ENCODE assay signal across 16 cellular contexts in the genomic region with DNA sequence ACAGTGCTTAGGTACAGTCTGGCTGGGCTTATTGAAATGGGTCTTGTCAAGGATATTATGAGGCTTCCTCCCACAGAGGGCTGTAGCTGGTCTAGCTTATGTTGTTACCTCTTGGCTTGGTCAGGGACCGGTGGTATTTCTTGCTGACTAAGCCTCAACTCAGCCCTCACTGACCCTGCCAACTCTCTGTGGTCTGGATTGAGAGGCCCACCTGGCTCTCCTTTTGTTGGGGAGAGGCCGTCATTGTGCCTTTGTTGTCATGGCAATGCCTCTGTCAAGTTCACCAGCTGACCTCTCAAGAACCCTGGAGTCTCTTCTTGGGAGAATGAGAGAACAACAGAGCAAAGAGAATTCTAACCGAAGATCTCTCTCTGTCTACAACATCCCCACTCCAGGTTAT.
DNase-seq lines count a peak whose midpoint lies in the region; ATAC-seq and TF ChIP-seq lines count a peak whose summit lies in the region.
"Had no signal": no experiment of that assay in that cellular context is flagged by ENCODE, and none has a peak within 500 bp of the region (broad histone marks: within the 10 kb centered on the region; RNA-seq: fewer than 3 reads in every experiment).

No MANE protein-coding gene starts in this region.

- no peaks in the 10 kb centered on the region for H3K36me3 ChIP-seq in CD8-positive, alpha-beta T cell (ENCODE audit: insufficient read depth, low read length)
- H3K36me3 ChIP-seq: BLaER1 treated with 17β-estradiol and CSF1 and Interleukin-3, amounts not matched to agents 10 nM and 100 nM; prostate gland; thoracic aorta had no signal

- H3K4me1 Mint-ChIP-seq in CD8-positive, alpha-beta T cell (ENCODE audit: low read depth) = no peaks in the 10 kb centered on the region
- no peaks in the 10 kb centered on the region for H3K4me1 Mint-ChIP-seq in activated CD4-positive, alpha-beta memory T cell treated with anti-CD3 and anti-CD28 coated beads, Interleukin-2, amount 10 ng/mL, durations not matched to agents 7 days and 5 days

- POLR2A ChIA-PET in CD8-positive, alpha-beta T cell (lab: Charles Lee) = no interaction called here
- POLR2A ChIA-PET in activated CD4-positive, alpha-beta memory T cell treated with anti-CD3 and anti-CD28 coated beads, Interleukin-2, amount 10 ng/mL, durations not matched to agents 7 days and 5 days (lab: Charles Lee) = no interaction called here

- H3K27ac ChIP-seq in CD8-positive, alpha-beta T cell (ENCODE audit: low read depth, low read length) = no peak overlapping the region
- H3K27ac ChIP-seq: BLaER1 treated with 17β-estradiol and CSF1 and Interleukin-3, amounts not matched to agents 10 nM and 100 nM; heart right ventricle; prostate gland; thoracic aorta had no signal

- no peaks in the 10 kb centered on the region for H3K9me3 ChIP-seq in CD8-positive, alpha-beta T cell (ENCODE audit: low read length)
- H3K9me3 ChIP-seq: BLaER1 treated with 17β-estradiol and CSF1 and Interleukin-3, amounts not matched to agents 10 nM and 100 nM; heart right ventricle; prostate gland; thoracic aorta had no signal

- H3K9me3 Mint-ChIP-seq in CD8-positive, alpha-beta T cell = no peaks in the 10 kb centered on the region
- H3K9me3 Mint-ChIP-seq in activated CD4-positive, alpha-beta memory T cell treated with anti-CD3 and anti-CD28 coated beads, Interleukin-2, amount 10 ng/mL, durations not matched to agents 7 days and 5 days = no peaks in the 10 kb centered on the region
- H3K9me3 Mint-ChIP-seq: activated CD8-positive, alpha-beta T cell treated with anti-CD3 and anti-CD28 coated beads for 36 hours; activated naive CD4-positive, alpha-beta T cell treated with anti-CD3 and anti-CD28 coated beads, Interleukin-2, amount 50 U/mL, for 72 hours; T-helper 1 cell treated with Interleukin-12 subunit alpha and Interleukin-12 subunit beta and Interleukin-4 antibody, amounts not matched to agents 30 μg/mL and 1 μg/mL, for 36 hours had no signal

- DNase-seq in AG08395 (ENCODE audit: low spot score) (peak; percentile 18), HCEC 1CT (peak; percentile 40), kidney tubule cell (ENCODE audit: low spot score) (peak; percentile 89), lower leg skin (ENCODE audit: low spot score in 2 of 2) (no peak), Ammon's horn (ENCODE audit: low spot score) (no peak)
- no peak for DNase-seq in CD8-positive, alpha-beta T cell
- DNase-seq in activated CD4-positive, alpha-beta memory T cell treated with anti-CD3 and anti-CD28 coated beads, Interleukin-2, amount 10 ng/mL, durations not matched to agents 7 days and 5 days = no peak
- DNase-seq: activated CD8-positive, alpha-beta T cell treated with anti-CD3 and anti-CD28 coated beads for 36 hours; heart right ventricle had no signal

- H3K4me3 ChIP-seq in CD8-positive, alpha-beta T cell (ENCODE audit: low read depth, low read length) = no peak overlapping the region
- H3K4me3 ChIP-seq in lower leg skin (ENCODE audit: low read depth, poor library complexity, severe bottlenecking) = no peak overlapping the region
- H3K4me3 ChIP-seq: BLaER1 treated with 17β-estradiol and CSF1 and Interleukin-3, amounts not matched to agents 10 nM and 100 nM; heart right ventricle; prostate gland; thoracic aorta had no signal

- no peak for TF ChIP-seq POLR2A in lower leg skin (IDR thresholded peaks at IDR 0.05)

- ATAC-seq in SK-N-SH treated with all-trans-retinoic acid at 6 μM for 48 hours = peak; percentile 64
- no peak for ATAC-seq in CD8-positive, alpha-beta T cell
- ATAC-seq: activated CD8-positive, alpha-beta T cell treated with anti-CD3 and anti-CD28 coated beads for 36 hours; activated naive CD4-positive, alpha-beta T cell treated with anti-CD3 and anti-CD28 coated beads, Interleukin-2, amount 50 U/mL, for 72 hours; HCT116 had no signal

- no peaks in the 10 kb centered on the region for H3K27me3 Mint-ChIP-seq in CD8-positive, alpha-beta T cell (ENCODE audit: low read depth)
- no peaks in the 10 kb centered on the region for H3K27me3 Mint-ChIP-seq in activated CD4-positive, alpha-beta memory T cell treated with anti-CD3 and anti-CD28 coated beads, Interleukin-2, amount 10 ng/mL, durations not matched to agents 7 days and 5 days
- H3K27me3 Mint-ChIP-seq: activated CD8-positive, alpha-beta T cell treated with anti-CD3 and anti-CD28 coated beads for 36 hours had no signal

- no peak overlapping the region for H3K27ac Mint-ChIP-seq in CD8-positive, alpha-beta T cell
- no peak overlapping the region for H3K27ac Mint-ChIP-seq in activated CD4-positive, alpha-beta memory T cell treated with anti-CD3 and anti-CD28 coated beads, Interleukin-2, amount 10 ng/mL, durations not matched to agents 7 days and 5 days
- H3K27ac Mint-ChIP-seq: activated CD8-positive, alpha-beta T cell treated with anti-CD3 and anti-CD28 coated beads for 36 hours; activated naive CD4-positive, alpha-beta T cell treated with anti-CD3 and anti-CD28 coated beads, Interleukin-2, amount 50 U/mL, for 72 hours; T-helper 1 cell treated with Interleukin-12 subunit alpha and Interleukin-12 subunit beta and Interleukin-4 antibody, amounts not matched to agents 30 μg/mL and 1 μg/mL, for 36 hours had no signal

- intact Hi-C loops in CD8-positive, alpha-beta T cell (cut with DNase I, micrococcal nuclease) = no loop called here
- intact Hi-C loops in lower leg skin (cut with DNase I; ENCODE audit: low total_unique reads) = no loop called here

- TF ChIP-seq CTCF in CD8-positive, alpha-beta T cell (IDR thresholded peaks at IDR 0.05) = no peak
- TF ChIP-seq CTCF in lower leg skin (IDR thresholded peaks at IDR 0.05) = no peak

- no peak overlapping the region for H3K4me3 Mint-ChIP-seq in CD8-positive, alpha-beta T cell
- H3K4me3 Mint-ChIP-seq in activated CD4-positive, alpha-beta memory T cell treated with anti-CD3 and anti-CD28 coated beads, Interleukin-2, amount 10 ng/mL, durations not matched to agents 7 days and 5 days = no peak overlapping the region
- H3K4me3 Mint-ChIP-seq: activated CD8-positive, alpha-beta T cell treated with anti-CD3 and anti-CD28 coated beads for 36 hours; T-helper 1 cell treated with Interleukin-12 subunit alpha and Interleukin-12 subunit beta and Interleukin-4 antibody, amounts not matched to agents 30 μg/mL and 1 μg/mL, for 36 hours had no signal

- no peaks in the 10 kb centered on the region for H3K27me3 ChIP-seq in CD8-positive, alpha-beta T cell (ENCODE audit: insufficient read depth, low read length)
- H3K27me3 ChIP-seq: BLaER1 treated with 17β-estradiol and CSF1 and Interleukin-3, amounts not matched to agents 10 nM and 100 nM; heart right ventricle had no signal

- CTCF ChIA-PET in CD8-positive, alpha-beta T cell (lab: Charles Lee) = no interaction called here
- CTCF ChIA-PET in activated CD4-positive, alpha-beta memory T cell treated with anti-CD3 and anti-CD28 coated beads, Interleukin-2, amount 10 ng/mL, durations not matched to agents 7 days and 5 days (lab: Charles Lee) = no interaction called here

- H3K4me1 ChIP-seq in CD8-positive, alpha-beta T cell (ENCODE audit: insufficient read depth, low read length) = no peaks in the 10 kb centered on the region
- H3K4me1 ChIP-seq: prostate gland had no signal

- H3K36me3 Mint-ChIP-seq in CD8-positive, alpha-beta T cell = no peaks in the 10 kb centered on the region
- H3K36me3 Mint-ChIP-seq in activated CD4-positive, alpha-beta memory T cell treated with anti-CD3 and anti-CD28 coated beads, Interleukin-2, amount 10 ng/mL, durations not matched to agents 7 days and 5 days (ENCODE audit: low read depth) = no peaks in the 10 kb centered on the region
- H3K36me3 Mint-ChIP-seq: activated naive CD4-positive, alpha-beta T cell treated with anti-CD3 and anti-CD28 coated beads, Interleukin-2, amount 50 U/mL, for 72 hours had no signal

- WGBS in lower leg skin, 2 donors = 71 to 89% methylated on average over 3 of the region's 3 CpGs

TF ChIP-seq in SK-N-SH treated with all-trans-retinoic acid at 6 μM for 48 hours, 23 proteins besides CTCF, POLR2A, EP300 and RAD21:
- TF ChIP-seq, protein P1, sequence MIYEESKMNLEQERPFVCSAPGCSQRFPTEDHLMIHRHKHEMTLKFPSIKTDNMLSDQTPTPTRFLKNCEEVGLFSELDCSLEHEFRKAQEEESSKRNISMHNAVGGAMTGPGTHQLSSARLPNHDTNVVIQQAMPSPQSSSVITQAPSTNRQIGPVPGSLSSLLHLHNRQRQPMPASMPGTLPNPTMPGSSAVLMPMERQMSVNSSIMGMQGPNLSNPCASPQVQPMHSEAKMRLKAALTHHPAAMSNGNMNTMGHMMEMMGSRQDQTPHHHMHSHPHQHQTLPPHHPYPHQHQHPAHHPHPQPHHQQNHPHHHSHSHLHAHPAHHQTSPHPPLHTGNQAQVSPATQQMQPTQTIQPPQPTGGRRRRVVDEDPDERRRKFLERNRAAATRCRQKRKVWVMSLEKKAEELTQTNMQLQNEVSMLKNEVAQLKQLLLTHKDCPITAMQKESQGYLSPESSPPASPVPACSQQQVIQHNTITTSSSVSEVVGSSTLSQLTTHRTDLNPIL (CRISPR knock-in tag; IDR thresholded peaks at IDR 0.05; ENCODE audit: low read depth) = no peak

Comparison
In these comparisons a context has a peak if more than half of its experiments do, and no peak if none do; other contexts are left out.
1. DNase-seq: peak in AG08395 (single experiment), HCEC 1CT (single experiment) and kidney tubule cell (single experiment); none in CD8-positive, alpha-beta T cell (0 of 7), lower leg skin (0 of 2), activated CD4-positive, alpha-beta memory T cell treated with anti-CD3 and anti-CD28 coated beads, Interleukin-2, amount 10 ng/mL, durations not matched to agents 7 days and 5 days (single experiment) and Ammon's horn (single experiment).